15 cellular contexts compared by ENCODE assay signal in genomic region chr15:101043011-101043410, GRCh38.
"Had no signal": no experiment of that assay in that cellular context is flagged by ENCODE, and none has a peak within 500 bp of the region (broad histone marks: within the 10 kb centered on the region; RNA-seq: fewer than 3 reads in every experiment).

No MANE protein-coding gene starts in this region.

- H3K27ac ChIP-seq: esophagus squamous epithelium, psoas muscle, sigmoid colon, thyroid gland had no signal

- H3K9me3 ChIP-seq: esophagus squamous epithelium, sigmoid colon, thyroid gland had no signal

- ATAC-seq: naive thymus-derived CD8-positive, alpha-beta T cell; psoas muscle; stimulated activated naive CD8-positive, alpha-beta T cell treated with anti-CD3 and anti-CD28 coated beads, Interleukin-15, amount 100 ng/mL, for 72 hours had no signal

- DNase-seq: activated CD4-positive, alpha-beta T cell treated with anti-CD3 and anti-CD28 coated beads for 4 hours; activated gamma-delta T cell; activated naive CD8-positive, alpha-beta T cell treated with anti-CD3 and anti-CD28 coated beads for 36 hours; activated T-cell treated with anti-CD3 and anti-CD28 coated beads, Interleukin-2, amount 50 U/mL, for 24 hours; esophagus squamous epithelium; foreskin fibroblast; mammary epithelial cell; occipital lobe; psoas muscle; stimulated activated CD4-positive, alpha-beta T cell treated with anti-CD3 and anti-CD28 coated beads, Interleukin-4, amount 100 ng/mL, for 24 hours; stimulated activated naive CD8-positive, alpha-beta T cell treated with anti-CD3 and anti-CD28 coated beads, Interleukin-15, amount 100 ng/mL, for 72 hours; T-helper 9 cell; thyroid gland had no signal

- H3K4me3 ChIP-seq: esophagus squamous epithelium, psoas muscle, sigmoid colon, thyroid gland had no signal

- H3K4me1 Mint-ChIP-seq: activated naive CD8-positive, alpha-beta T cell treated with anti-CD3 and anti-CD28 coated beads for 36 hours; naive thymus-derived CD8-positive, alpha-beta T cell had no signal

- H3K4me3 Mint-ChIP-seq: activated naive CD8-positive, alpha-beta T cell treated with anti-CD3 and anti-CD28 coated beads for 36 hours; activated T-cell treated with anti-CD3 and anti-CD28 coated beads, Interleukin-2, amount 50 U/mL, for 24 hours; naive thymus-derived CD8-positive, alpha-beta T cell; stimulated activated naive CD8-positive, alpha-beta T cell treated with anti-CD3 and anti-CD28 coated beads, Interleukin-15, amount 100 ng/mL, for 72 hours had no signal

- H3K36me3 Mint-ChIP-seq: activated naive CD8-positive, alpha-beta T cell treated with anti-CD3 and anti-CD28 coated beads for 36 hours had no signal

- H3K4me1 ChIP-seq: psoas muscle, thyroid gland had no signal

- H3K27ac Mint-ChIP-seq: activated naive CD8-positive, alpha-beta T cell treated with anti-CD3 and anti-CD28 coated beads for 36 hours; activated T-cell treated with anti-CD3 and anti-CD28 coated beads, Interleukin-2, amount 50 U/mL, for 24 hours; naive thymus-derived CD8-positive, alpha-beta T cell; stimulated activated naive CD8-positive, alpha-beta T cell treated with anti-CD3 and anti-CD28 coated beads, Interleukin-15, amount 100 ng/mL, for 72 hours had no signal

- H3K9me3 Mint-ChIP-seq: activated T-cell treated with anti-CD3 and anti-CD28 coated beads, Interleukin-2, amount 50 U/mL, for 24 hours had no signal

- H3K36me3 ChIP-seq: thyroid gland had no signal

- H3K27me3 ChIP-seq: esophagus squamous epithelium, sigmoid colon, thyroid gland had no signal
